In genomic region chr21:43806017-43806710, GRCh38 we compare ENCODE assay signal across 18 cellular contexts. TPM values are rescaled to one million over a fixed set of nuclear protein-coding genes. Genes with fewer than 3 reads are reported as not detected.
DNase-seq lines count a peak whose midpoint lies in the region; ATAC-seq and TF ChIP-seq lines count a peak whose summit lies in the region.
"Had no signal": no experiment of that assay in that cellular context is flagged by ENCODE, and none has a peak within 500 bp of the region (broad histone marks: within the 10 kb centered on the region; RNA-seq: fewer than 3 reads in every experiment).

No MANE protein-coding gene starts in this region.

- 0 out of 2 replicates have a peak, but pooled peaks cover 3% of the 10 kb centered on the region for H4K20me1 ChIP-seq in PC-3 (ENCODE audit: low read length)

- H3K27ac Mint-ChIP-seq in activated CD8-positive, alpha-beta T cell treated with anti-CD3 and anti-CD28 coated beads for 36 hours, result peak overlapping the region; percentile 51
- H3K27ac Mint-ChIP-seq in activated CD8-positive, alpha-beta T cell treated with anti-CD3 and anti-CD28 coated beads, Interleukin-2, amount 10 ng/mL, durations not matched to agents 7 days and 5 days, result no peak overlapping the region
- H3K27ac Mint-ChIP-seq in memory B cell, result peak overlapping the region; percentile 45

- H3K9me3 Mint-ChIP-seq in activated CD8-positive, alpha-beta T cell treated with anti-CD3 and anti-CD28 coated beads for 36 hours, result no peaks in the 10 kb centered on the region
- no peaks in the 10 kb centered on the region for H3K9me3 Mint-ChIP-seq in activated CD8-positive, alpha-beta T cell treated with anti-CD3 and anti-CD28 coated beads, Interleukin-2, amount 10 ng/mL, durations not matched to agents 7 days and 5 days (ENCODE audit: insufficient read depth)
- no peaks in the 10 kb centered on the region for H3K9me3 Mint-ChIP-seq in memory B cell

- H3K4me3 ChIP-seq in PC-3 (ENCODE audit: low read length), result no peak overlapping the region
- H3K4me3 ChIP-seq: A549, gastroesophageal sphincter, skin epidermis had no signal

- no peak overlapping the region for H3K27ac ChIP-seq in PC-3 (ENCODE audit: low read length)
- H3K27ac ChIP-seq: A549, gastroesophageal sphincter, skin epidermis had no signal

- peaks cover 6% of the 10 kb centered on the region; the same call in 1 of the 2 replicates for H3K4me1 ChIP-seq in PC-3 (ENCODE audit: insufficient read depth, low read length)

- H3K36me3 ChIP-seq in PC-3 (ENCODE audit: low read depth, low read length), result peaks cover 23% of the 10 kb centered on the region

- H3K9me2 ChIP-seq in PC-3 (replicated peaks; ENCODE audit: low read length), result no peaks in the 10 kb centered on the region

- no peaks in the 10 kb centered on the region for H3K79me2 ChIP-seq in PC-3 (ENCODE audit: low read length)

- H3K4me2 ChIP-seq in PC-3 (ENCODE audit: low read length), result no peak overlapping the region
- H3K4me2 ChIP-seq: A549 had no signal

- no peaks in the 10 kb centered on the region for H3K27me3 Mint-ChIP-seq in activated CD8-positive, alpha-beta T cell treated with anti-CD3 and anti-CD28 coated beads for 36 hours
- no peaks in the 10 kb centered on the region for H3K27me3 Mint-ChIP-seq in activated CD8-positive, alpha-beta T cell treated with anti-CD3 and anti-CD28 coated beads, Interleukin-2, amount 10 ng/mL, durations not matched to agents 7 days and 5 days (ENCODE audit: low read depth)
- peaks cover 11% of the 10 kb centered on the region for H3K27me3 Mint-ChIP-seq in memory B cell

- H3K27me3 ChIP-seq in PC-3 (ENCODE audit: low read length), result no peaks in the 10 kb centered on the region
- H3K27me3 ChIP-seq: gastroesophageal sphincter had no signal

- intact Hi-C loops in activated CD8-positive, alpha-beta T cell treated with anti-CD3 and anti-CD28 coated beads for 36 hours (cut with micrococcal nuclease), result no loop called here
- intact Hi-C loops in PC-3 (cut with micrococcal nuclease), result no loop called here

- H2AFZ ChIP-seq in PC-3 (ENCODE audit: low read length), result no peak overlapping the region

- no peaks in the 10 kb centered on the region for H3F3A ChIP-seq in PC-3 (ENCODE audit: low read length, unreplicated experiment)

- POLR2A ChIA-PET in activated CD8-positive, alpha-beta T cell treated with anti-CD3 and anti-CD28 coated beads for 36 hours (lab: Charles Lee), result interaction anchor here (0.8 to 1.0 kb wide), 3 partner anchors 12 to 156 kb away, joined by 3 to 4 read pairs (median 3); no protein-coding TSS in a partner anchor
- POLR2A ChIA-PET in activated CD8-positive, alpha-beta T cell treated with anti-CD3 and anti-CD28 coated beads, Interleukin-2, amount 10 ng/mL, durations not matched to agents 7 days and 5 days (lab: Charles Lee), result no interaction called here
- POLR2A ChIA-PET in PC-3 (lab: Charles Lee; ENCODE audit: unreplicated experiment), result no interaction called here

- no peak overlapping the region for H3K4me3 Mint-ChIP-seq in activated CD8-positive, alpha-beta T cell treated with anti-CD3 and anti-CD28 coated beads for 36 hours
- no peak overlapping the region for H3K4me3 Mint-ChIP-seq in activated CD8-positive, alpha-beta T cell treated with anti-CD3 and anti-CD28 coated beads, Interleukin-2, amount 10 ng/mL, durations not matched to agents 7 days and 5 days
- peak overlapping the region; percentile 56 for H3K4me3 Mint-ChIP-seq in memory B cell

- no peak for ATAC-seq in activated CD8-positive, alpha-beta T cell treated with anti-CD3 and anti-CD28 coated beads for 36 hours
- ATAC-seq in activated CD8-positive, alpha-beta T cell treated with anti-CD3 and anti-CD28 coated beads, Interleukin-2, amount 10 ng/mL, durations not matched to agents 7 days and 5 days, result no peak
- ATAC-seq in PC-3 (no peak), memory B cell (ENCODE audit: low read depth) (no peak), GM19351 (IDR thresholded peaks at IDR 0.05; ENCODE audit: unreplicated experiment) (no peak)
- ATAC-seq: A549, gastroesophageal sphincter had no signal

- H3K36me3 Mint-ChIP-seq in activated CD8-positive, alpha-beta T cell treated with anti-CD3 and anti-CD28 coated beads for 36 hours (ENCODE audit: low read depth), result peaks cover 24% of the 10 kb centered on the region
- H3K36me3 Mint-ChIP-seq in activated CD8-positive, alpha-beta T cell treated with anti-CD3 and anti-CD28 coated beads, Interleukin-2, amount 10 ng/mL, durations not matched to agents 7 days and 5 days (ENCODE audit: low read depth), result peaks cover 15% of the 10 kb centered on the region
- peaks cover 14% of the 10 kb centered on the region for H3K36me3 Mint-ChIP-seq in memory B cell

- CTCF ChIA-PET in activated CD8-positive, alpha-beta T cell treated with anti-CD3 and anti-CD28 coated beads for 36 hours (lab: Charles Lee), result interaction anchor here (1.3 kb wide), 1 partner anchor 16 kb away, joined by 3 read pairs; no protein-coding TSS in a partner anchor
- CTCF ChIA-PET in activated CD8-positive, alpha-beta T cell treated with anti-CD3 and anti-CD28 coated beads, Interleukin-2, amount 10 ng/mL, durations not matched to agents 7 days and 5 days (lab: Charles Lee), result no interaction called here
- CTCF ChIA-PET in PC-3 (lab: Charles Lee), result no interaction called here

- no peaks in the 10 kb centered on the region for H3K9me3 ChIP-seq in PC-3 (ENCODE audit: low read length)
- H3K9me3 ChIP-seq: A549, gastroesophageal sphincter had no signal

- no peak for DNase-seq in activated CD8-positive, alpha-beta T cell treated with anti-CD3 and anti-CD28 coated beads for 36 hours
- DNase-seq in activated CD8-positive, alpha-beta T cell treated with anti-CD3 and anti-CD28 coated beads, Interleukin-2, amount 10 ng/mL, durations not matched to agents 7 days and 5 days, result no peak
- DNase-seq in GM20000 (ENCODE audit: low spot score) (peak; percentile 45), PC-3 (no peak), memory B cell (ENCODE audit: low spot score in 2 of 2) (no peak), COLO668 (lab: John Stamatoyannopoulos, UW; ENCODE audit: unreplicated experiment) (no peak), DMS153 (lab: John Stamatoyannopoulos, UW) (no peak)
- DNase-seq: activated CD4-positive, alpha-beta T cell treated with anti-CD3 and anti-CD28 coated beads for 4 hours; activated gamma-delta T cell; central memory CD4-positive, alpha-beta T cell; KBM-7; NCI-H1436; NCI-H446 treated with DMSO at 0.1 percent for 48 hours; T-helper 1 cell had no signal

- no peak overlapping the region for H3K9ac ChIP-seq in PC-3 (ENCODE audit: low read length)

- H3K4me1 Mint-ChIP-seq in activated CD8-positive, alpha-beta T cell treated with anti-CD3 and anti-CD28 coated beads for 36 hours (ENCODE audit: low read depth), result peaks cover 5% of the 10 kb centered on the region
- peaks cover 14% of the 10 kb centered on the region for H3K4me1 Mint-ChIP-seq in activated CD8-positive, alpha-beta T cell treated with anti-CD3 and anti-CD28 coated beads, Interleukin-2, amount 10 ng/mL, durations not matched to agents 7 days and 5 days (ENCODE audit: low read depth)
- H3K4me1 Mint-ChIP-seq in memory B cell, result peaks cover 27% of the 10 kb centered on the region

- TF ChIP-seq CTCF in activated CD8-positive, alpha-beta T cell treated with anti-CD3 and anti-CD28 coated beads for 36 hours (IDR thresholded peaks at IDR 0.05), result no peak
- TF ChIP-seq CTCF in GM20000 (IDR thresholded peaks at IDR 0.05; ENCODE audit: extremely low read depth, missing control alignments), result no peak
- no peak for TF ChIP-seq CTCF in PC-3 (conservative IDR thresholded peaks at IDR 0.05; ENCODE audit: low read depth, low read length)

- TSS peak; percentile 8 for BruUV-seq in PC-3 (replicated peaks; lab: Mats Ljungman, UMichigan)

RNA-seq across cellular contexts. Expression of gene RRP1, which starts 16.8 kb away (rescaled TPM):
- total RNA-seq in activated CD8-positive, alpha-beta T cell treated with anti-CD3 and anti-CD28 coated beads for 36 hours, result 10 to 100 TPM; 61.1 to 62.9 TPM
- 10 to 100 TPM; 32.8 to 34.4 TPM for total RNA-seq in activated CD8-positive, alpha-beta T cell treated with anti-CD3 and anti-CD28 coated beads, Interleukin-2, amount 10 ng/mL, durations not matched to agents 7 days and 5 days
- total RNA-seq in PC-3 (2014; rRNA removed), result 76.4 and 96.6 TPM in 2 replicates

RNA-seq across cellular contexts. Expression of gene CSTB, which starts 30.1 kb away (rescaled TPM):
- total RNA-seq in activated CD8-positive, alpha-beta T cell treated with anti-CD3 and anti-CD28 coated beads for 36 hours, result 10 to 100 TPM; 18.6 to 20.7 TPM
- total RNA-seq in activated CD8-positive, alpha-beta T cell treated with anti-CD3 and anti-CD28 coated beads, Interleukin-2, amount 10 ng/mL, durations not matched to agents 7 days and 5 days, result 10 to 100 TPM; 50.2 to 54.4 TPM
- 99.2 and 151 TPM in 2 replicates for total RNA-seq in PC-3 (2014; rRNA removed)

RNA-seq across cellular contexts. Expression of gene AGPAT3, which starts 58.9 kb away (rescaled TPM):
- 10 to 100 TPM; 59.3 to 62.2 TPM for total RNA-seq in activated CD8-positive, alpha-beta T cell treated with anti-CD3 and anti-CD28 coated beads for 36 hours
- total RNA-seq in activated CD8-positive, alpha-beta T cell treated with anti-CD3 and anti-CD28 coated beads, Interleukin-2, amount 10 ng/mL, durations not matched to agents 7 days and 5 days, result 10 to 100 TPM; 70.4 to 72.5 TPM
- 76.1 and 91.9 TPM in 2 replicates for total RNA-seq in PC-3 (2014; rRNA removed)
